20 cellular contexts compared by ENCODE assay signal in the genomic region with DNA sequence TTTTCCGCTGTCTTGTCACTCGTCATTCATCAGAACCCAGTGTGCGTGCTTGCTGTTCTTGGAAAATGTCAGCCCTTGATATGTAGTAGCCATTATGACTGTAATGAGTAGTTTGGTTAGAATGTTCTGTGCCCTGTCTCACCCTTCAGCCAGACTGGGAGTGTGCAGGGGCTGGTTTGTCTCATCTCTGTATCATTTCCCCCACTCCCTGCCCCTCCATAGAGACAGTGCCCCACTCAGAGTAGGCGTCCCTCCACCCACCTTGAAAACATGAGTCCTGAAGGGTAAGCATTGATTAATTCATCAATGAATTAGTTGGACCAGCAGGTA.
"Had no signal": no experiment of that assay in that cellular context is flagged by ENCODE, and none has a peak within 500 bp of the region (broad histone marks: within the 10 kb centered on the region; RNA-seq: fewer than 3 reads in every experiment).

No MANE protein-coding gene starts in this region.

- H3K9me3 Mint-ChIP-seq: naive thymus-derived CD8-positive, alpha-beta T cell had no signal

- H3K27me3 ChIP-seq: body of pancreas, foreskin keratinocyte, left lung, neutrophil, ovary, transverse colon, uterus had no signal

- H3K36me3 Mint-ChIP-seq: naive thymus-derived CD8-positive, alpha-beta T cell had no signal

- H3K36me3 ChIP-seq: ovary, prostate gland, transverse colon, uterus, WERI-Rb-1 had no signal

- H3K4me3 ChIP-seq: body of pancreas, left lung, lung, ovary, prostate gland, transverse colon, uterus had no signal

- H3K9me3 ChIP-seq: body of pancreas, left lung, neutrophil, ovary, prostate gland, transverse colon, uterus had no signal

- DNase-seq: activated CD4-positive, alpha-beta T cell treated with anti-CD3 and anti-CD28 coated beads, Interleukin-2, amount 50 U/mL, for 48 hours; activated CD4-positive, CD25-positive, alpha-beta regulatory T cell treated with anti-CD3 and anti-CD28 coated beads, Interleukin-2, amount 50 U/mL, for 72 hours; activated naive CD4-positive, alpha-beta T cell treated with Interleukin-2 at 50 U/mL for 16 hours; activated T-cell treated with anti-CD3 and anti-CD28 coated beads for 4 hours; dermis blood vessel endothelial cell; effector CD8-positive, alpha-beta T cell; foreskin keratinocyte; kidney glomerular epithelial cell; naive thymus-derived CD8-positive, alpha-beta T cell; ovary; stimulated activated CD4-positive, alpha-beta T cell treated with anti-CD3 and anti-CD28 coated beads, Interleukin-4, amount 100 ng/mL, for 4 hours; T-helper 1 cell; transverse colon; uterus; WERI-Rb-1 had no signal

- H3K27ac ChIP-seq: body of pancreas, foreskin keratinocyte, left lung, neutrophil, ovary, prostate gland, transverse colon, uterus, WERI-Rb-1 had no signal

- H3K27me3 Mint-ChIP-seq: naive thymus-derived CD8-positive, alpha-beta T cell had no signal

- H3K4me3 Mint-ChIP-seq: naive thymus-derived CD8-positive, alpha-beta T cell had no signal

- H3K4me1 ChIP-seq: left lung, prostate gland, uterus had no signal

- ATAC-seq: body of pancreas; foreskin keratinocyte; left lung; naive thymus-derived CD8-positive, alpha-beta T cell had no signal
